In the genomic region with DNA sequence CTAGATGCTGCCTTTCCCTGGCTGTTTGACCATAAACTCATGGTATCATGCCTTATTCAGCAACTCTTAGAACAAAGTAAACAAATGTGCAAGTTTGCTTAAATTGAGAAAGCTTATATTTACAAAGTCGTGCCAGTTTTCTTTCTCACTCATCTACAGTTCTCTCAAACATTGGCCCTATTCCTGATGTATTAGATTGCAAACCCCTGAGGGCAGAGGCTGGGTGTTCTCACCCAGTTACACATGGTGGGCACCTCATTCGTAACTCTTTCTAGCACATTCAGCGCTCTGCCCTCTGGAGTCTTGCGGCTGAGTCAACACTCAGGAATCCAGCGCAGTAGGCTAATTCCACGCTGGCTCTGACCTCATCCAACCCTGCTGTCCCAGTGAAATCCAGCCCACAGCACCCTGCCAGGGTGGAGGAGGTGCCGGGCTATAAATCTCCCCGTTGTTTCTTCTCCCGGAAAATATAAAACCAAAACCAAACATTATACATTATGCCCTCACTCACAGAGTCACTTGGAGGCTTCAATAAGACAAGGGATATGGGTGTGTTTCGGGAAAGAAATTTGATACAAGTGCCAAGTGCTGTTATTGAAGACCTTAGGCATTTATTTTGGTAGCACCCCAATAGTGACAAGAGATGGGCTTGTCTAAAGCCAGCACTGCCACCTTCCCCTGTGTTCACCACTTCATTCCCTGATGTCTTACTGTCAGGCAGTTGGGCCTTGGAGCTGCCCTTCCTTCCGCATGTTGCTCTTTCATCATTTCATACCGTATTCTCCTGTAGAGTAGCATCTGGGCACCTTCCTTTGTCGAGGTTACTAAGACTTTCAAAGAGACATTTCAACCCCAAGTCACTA, we compare ENCODE assay signal across 8 cellular contexts.
A peak's percentile ranks its signal among the peaks of the same experiment; 100 is the strongest.
DNase-seq lines count a peak whose midpoint lies in the region; ATAC-seq, FAIRE-seq and TF ChIP-seq lines count a peak whose summit lies in the region.

No MANE protein-coding gene starts in this region.

- 27 to 36% (median 32%) methylated on average over 13 of the region's 13 CpGs for WGBS in psoas muscle, 3 donors

- no peak for TF ChIP-seq CTCF in Panc1 (IDR thresholded peaks at IDR 0.05)
- TF ChIP-seq CTCF in fibroblast of the aortic adventitia (IDR thresholded peaks at IDR 0.05; ENCODE audit: insufficient read depth, low read length): no peak
- no peak for TF ChIP-seq CTCF in psoas muscle (IDR thresholded peaks at IDR 0.05)

- H3K4me1 Mint-ChIP-seq in activated T-cell treated with anti-CD3 and anti-CD28 coated beads, Interleukin-2, amount 50 U/mL, for 4 hours (ENCODE audit: low read depth): peaks cover 2% of the 10 kb centered on the region

- H3K27me3 ChIP-seq in Panc1 (ENCODE audit: control insufficient read depth, insufficient read depth, low read length): no peaks in the 10 kb centered on the region
- H3K27me3 ChIP-seq in psoas muscle (ENCODE audit: insufficient read depth in 3 of 3, low read length in 2 of 3): no peaks in the 10 kb centered on the region

- peaks cover 4% of the 10 kb centered on the region for H3K36me3 Mint-ChIP-seq in activated T-cell treated with anti-CD3 and anti-CD28 coated beads, Interleukin-2, amount 50 U/mL, for 4 hours (ENCODE audit: insufficient read depth)

- intact Hi-C loops in Panc1 (cut with micrococcal nuclease; ENCODE audit: unreplicated experiment) (no loop called here), psoas muscle (cut with DNase I) (loop anchor here in 1 of 2 donors (5.0 kb wide), 1 partner anchor 117 kb away; no protein-coding TSS in a partner anchor)

- no peak for FAIRE-seq in GM19239 (lab: Jason Lieb, UNC)

- H3K4me3 Mint-ChIP-seq in activated T-cell treated with anti-CD3 and anti-CD28 coated beads, Interleukin-2, amount 50 U/mL, for 4 hours: no peak overlapping the region

- BruUV-seq in Panc1 (replicated peaks; lab: Mats Ljungman, UMichigan): no TSS peak

- H3K4me1 ChIP-seq in Panc1 (ENCODE audit: control insufficient read depth, insufficient read depth, low read length): peaks cover 50% of the 10 kb centered on the region
- peaks cover 29% of the 10 kb centered on the region for H3K4me1 ChIP-seq in psoas muscle

- H3K36me3 ChIP-seq in Panc1 (ENCODE audit: control insufficient read depth, insufficient read depth, low read length): no peaks in the 10 kb centered on the region
- H3K36me3 ChIP-seq in psoas muscle (ENCODE audit: insufficient read depth in 1 of 2, low read depth in 1 of 2): no peaks in the 10 kb centered on the region

- H3K27me3 Mint-ChIP-seq in activated T-cell treated with anti-CD3 and anti-CD28 coated beads, Interleukin-2, amount 50 U/mL, for 4 hours (ENCODE audit: low read depth): no peaks in the 10 kb centered on the region

- POLR2A ChIA-PET in Panc1 (lab: Charles Lee): no interaction called here

- no peaks in the 10 kb centered on the region for H3K9me3 Mint-ChIP-seq in activated T-cell treated with anti-CD3 and anti-CD28 coated beads, Interleukin-2, amount 50 U/mL, for 4 hours

- H3K4me3 ChIP-seq in Panc1 (ENCODE audit: low read depth in 2 of 2, low read length in 2 of 2): peak overlapping the region in 1 of 2 experiments; percentile 25; a peak in 2 of 4 replicates
- H3K4me3 ChIP-seq in fibroblast of the aortic adventitia (ENCODE audit: low read depth, low read length): peak overlapping the region; percentile 31
- H3K4me3 ChIP-seq in psoas muscle: peak overlapping the region; percentile 49

- ATAC-seq in Panc1 (peak; percentile 94), psoas muscle (peak; percentile 78 to 88 (median 84)), HG02970 (IDR thresholded peaks at IDR 0.05; ENCODE audit: low FRiP score, unreplicated experiment) (no peak)
- ATAC-seq in activated T-cell treated with anti-CD3 and anti-CD28 coated beads, Interleukin-2, amount 50 U/mL, for 4 hours: no peak

- H3K9me3 ChIP-seq in Panc1 (ENCODE audit: control insufficient read depth, insufficient read depth, low read depth, low read length) (no peaks in the 10 kb centered on the region), psoas muscle (no peaks in the 10 kb centered on the region)

- DNase-seq in DMS153 treated with DMSO at 0.1 percent for 48 hours (lab: John Stamatoyannopoulos, UW; ENCODE audit: unreplicated experiment): peak; percentile 14
- DNase-seq in Panc1 (ENCODE audit: low read depth, low spot score): peak; percentile 98
- DNase-seq in fibroblast of the aortic adventitia (ENCODE audit: low read depth): peak; percentile 97
- peak; percentile 73 to 84 for DNase-seq in psoas muscle
- DNase-seq in HuH-7.5 (ENCODE audit: low spot score): no peak
- DNase-seq in activated T-cell treated with anti-CD3 and anti-CD28 coated beads, Interleukin-2, amount 50 U/mL, for 4 hours: no peak
- DNase-seq in GM19239 (ENCODE audit: insufficient read length, low spot score): no peak

- H3K27ac ChIP-seq in Panc1 (ENCODE audit: low read length): peak overlapping the region; percentile 89
- peak overlapping the region; percentile 64 for H3K27ac ChIP-seq in psoas muscle

- in situ Hi-C loops in Panc1 (cut with HindIII; ENCODE audit: low pct_unique_long_range_greater_than_20kb, low sequenced_read_pairs): no loop called here

- CTCF ChIA-PET in Panc1 (lab: Charles Lee): no interaction called here

Comparison
In these comparisons a context has a peak if more than half of its experiments do, and no peak if none do; other contexts are left out.
1. DNase-seq: peak in DMS153 treated with DMSO at 0.1 percent for 48 hours (single experiment), Panc1 (single experiment), fibroblast of the aortic adventitia (single experiment) and psoas muscle (2 of 2); none in HuH-7.5 (single experiment), activated T-cell treated with anti-CD3 and anti-CD28 coated beads, Interleukin-2, amount 50 U/mL, for 4 hours (single experiment) and GM19239 (single experiment).
2. ATAC-seq: peak in Panc1 (single experiment) and psoas muscle (4 of 4); none in HG02970 (single experiment) and activated T-cell treated with anti-CD3 and anti-CD28 coated beads, Interleukin-2, amount 50 U/mL, for 4 hours (0 of 2).